17 cellular contexts compared by ENCODE assay signal in the genomic region with DNA sequence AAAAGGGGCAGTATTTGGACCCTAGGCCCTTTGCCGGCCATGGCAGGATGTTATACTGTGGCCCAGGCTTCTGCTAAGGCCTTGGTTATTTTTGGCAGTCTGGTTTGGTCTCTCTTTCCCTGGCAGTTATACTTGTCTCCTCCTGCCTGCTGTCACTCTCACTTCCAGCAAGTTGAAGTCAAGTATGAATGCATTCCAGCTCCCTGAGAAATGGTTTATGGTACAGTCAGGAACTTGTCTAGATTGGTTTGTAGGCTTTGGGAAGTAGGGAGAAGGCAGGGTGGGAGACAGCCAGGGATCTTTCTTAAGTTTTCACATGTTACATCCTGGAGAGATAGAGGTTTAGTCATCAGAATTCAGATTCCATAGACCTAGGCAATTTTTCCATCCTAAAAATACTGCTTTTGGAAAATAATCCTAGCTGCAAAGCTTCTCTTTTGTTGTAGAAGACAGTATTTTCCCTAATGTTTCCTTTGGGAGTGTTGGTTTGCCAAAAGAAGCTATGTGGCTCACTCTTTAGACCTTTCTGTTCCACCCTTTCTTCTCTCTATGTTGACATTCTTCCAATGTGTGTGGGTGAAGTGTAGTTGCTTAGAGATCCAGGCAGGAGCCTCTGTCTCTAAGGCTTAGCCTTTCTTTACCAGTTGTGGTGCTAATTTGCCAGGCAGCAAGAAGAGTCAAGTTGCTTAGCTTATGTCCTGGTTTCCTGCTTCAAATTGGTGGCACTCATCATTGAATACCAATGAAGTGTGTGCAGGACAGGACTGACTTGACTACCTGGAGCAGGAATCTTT. TPM values are rescaled to one million over a fixed set of nuclear protein-coding genes. Genes with fewer than 3 reads are reported as not detected.
A peak's percentile ranks its signal among the peaks of the same experiment; 100 is the strongest.
DNase-seq lines count a peak whose midpoint lies in the region; ATAC-seq, FAIRE-seq and TF ChIP-seq lines count a peak whose summit lies in the region.
"Had no signal": no experiment of that assay in that cellular context is flagged by ENCODE, and none has a peak within 500 bp of the region (broad histone marks: within the 10 kb centered on the region; RNA-seq: fewer than 3 reads in every experiment).

No MANE protein-coding gene starts in this region.

- no peaks in the 10 kb centered on the region for H3K9me1 ChIP-seq in endothelial cell of umbilical vein (replicated peaks; ENCODE audit: control insufficient read depth, extremely low read depth, insufficient read depth, low read length)

- POLR2A ChIA-PET in CD8-positive, alpha-beta T cell (lab: Charles Lee): interaction anchor here (1.0 to 1.7 kb wide), 2 partner anchors 13 to 15 kb away, joined by 3 to 5 read pairs; no protein-coding TSS in a partner anchor
- POLR2A ChIA-PET in endothelial cell of umbilical vein (lab: Charles Lee): interaction anchor here (0.7 to 1.2 kb wide), 2 partner anchors 12 to 198 kb away, joined by 3 to 6 read pairs; a partner anchor contains a TSS

- no peak overlapping the region for H3K4me2 ChIP-seq in endothelial cell of umbilical vein (ENCODE audit: insufficient read depth, low read length)

- WGBS in esophagus squamous epithelium, 2 donors: 36 to 46% methylated on average over 1 of the region's 1 CpG

- H3K4me1 Mint-ChIP-seq in CD8-positive, alpha-beta T cell (ENCODE audit: low read depth): peaks cover 31% of the 10 kb centered on the region

- H3K27ac ChIP-seq in CD8-positive, alpha-beta T cell (ENCODE audit: low read depth, low read length): no peak overlapping the region
- no peak overlapping the region for H3K27ac ChIP-seq in endothelial cell of umbilical vein (ENCODE audit: insufficient read depth, low read depth, low read length)
- peak overlapping the region; percentile 93 for H3K27ac ChIP-seq in neutrophil
- no peak overlapping the region for H3K27ac ChIP-seq in esophagus squamous epithelium
- H3K27ac ChIP-seq: parathyroid adenoma had no signal

- H3K27ac Mint-ChIP-seq in CD8-positive, alpha-beta T cell: peak overlapping the region; percentile 64

- H4K20me1 ChIP-seq in endothelial cell of umbilical vein (replicated peaks; ENCODE audit: control insufficient read depth, extremely low read depth, insufficient read depth, low read length): no peaks in the 10 kb centered on the region

- TF ChIP-seq POLR2A in endothelial cell of umbilical vein (IDR thresholded peaks at IDR 0.05; ENCODE audit: low read depth, low read length) (no peak), esophagus squamous epithelium (IDR thresholded peaks at IDR 0.05) (no peak)

- ATAC-seq in CD8-positive, alpha-beta T cell: no peak

- no peaks in the 10 kb centered on the region for H3K9me3 ChIP-seq in CD8-positive, alpha-beta T cell (ENCODE audit: low read length)
- no peaks in the 10 kb centered on the region for H3K9me3 ChIP-seq in endothelial cell of umbilical vein (replicated peaks; ENCODE audit: control insufficient read depth, insufficient read depth, low read length)
- H3K9me3 ChIP-seq in neutrophil: no peaks in the 10 kb centered on the region
- H3K9me3 ChIP-seq in esophagus squamous epithelium: peaks cover 0 to 6% (median 5%) of the 10 kb centered on the region in 3 donors

- TF ChIP-seq CTCF in CD8-positive, alpha-beta T cell (IDR thresholded peaks at IDR 0.05): no peak
- TF ChIP-seq CTCF in endothelial cell of umbilical vein (IDR thresholded peaks at IDR 0.05; ENCODE audit: extremely low read depth in 1 of 2, insufficient read depth in 1 of 2, low read depth in 1 of 2, low read length in 2 of 2): no peak
- no peak for TF ChIP-seq CTCF in neutrophil (IDR thresholded peaks at IDR 0.05)
- TF ChIP-seq CTCF in esophagus squamous epithelium (IDR thresholded peaks at IDR 0.05): no peak

- H3K79me2 ChIP-seq in endothelial cell of umbilical vein (ENCODE audit: control insufficient read depth, insufficient read depth, low read length): peaks cover 20% of the 10 kb centered on the region

- H3K9ac ChIP-seq in endothelial cell of umbilical vein (replicated peaks; ENCODE audit: extremely low read depth, insufficient read depth, low read length): no peak overlapping the region
- H3K9ac ChIP-seq: parathyroid adenoma had no signal

- no peak for DNase-seq in CD8-positive, alpha-beta T cell
- peak; percentile 12 for DNase-seq in MV-4-11 (lab: John Stamatoyannopoulos, UW)
- no peak for DNase-seq in endothelial cell of umbilical vein (ENCODE audit: low read depth, low spot score)
- DNase-seq in NCI-H748 treated with DMSO at 0.1 percent for 48 hours (lab: John Stamatoyannopoulos, UW): no peak
- DNase-seq in esophagus squamous epithelium (lab: John Stamatoyannopoulos, UW): no peak
- DNase-seq in NCI-H345 (lab: John Stamatoyannopoulos, UW): no peak
- DNase-seq in hippocampal formation (lab: John Stamatoyannopoulos, UW): no peak
- DNase-seq: activated effector memory CD4-positive, alpha-beta T cell treated with Interleukin-2 at 50 U/mL for 16 hours; COR-L47; cortex of kidney; glutamatergic neuron; NCI-H1105 treated with DMSO at 0.1 percent for 48 hours; SHP77; stimulated activated CD4-positive, alpha-beta T cell treated with anti-CD3 and anti-CD28 coated beads, Interleukin-2, amount 100 ng/mL, for 24 hours; stimulated activated naive CD4-positive, alpha-beta T cell treated with Interleukin-2 at 50 U/mL for 16 hours had no signal

- H3K9me3 Mint-ChIP-seq in CD8-positive, alpha-beta T cell: peaks cover 5% of the 10 kb centered on the region

- CTCF ChIA-PET in CD8-positive, alpha-beta T cell (lab: Charles Lee): interaction anchor here (1.2 to 9.1 kb wide), 2 partner anchors 12 to 18 kb away, joined by 3 to 154 read pairs; a partner anchor contains a TSS
- CTCF ChIA-PET in endothelial cell of umbilical vein (lab: Charles Lee): interaction anchor here (1.6 to 5.7 kb wide), 2 partner anchors 12 to 127 kb away, joined by 5 to 64 read pairs; a partner anchor contains a TSS

- FAIRE-seq in endothelial cell of umbilical vein (lab: Jason Lieb, UNC): peak; percentile 43

- no peak overlapping the region for H3K4me3 ChIP-seq in CD8-positive, alpha-beta T cell (ENCODE audit: low read depth, low read length)
- H3K4me3 ChIP-seq in endothelial cell of umbilical vein (replicated peaks in 1 of 3; ENCODE audit: insufficient read depth in 1 of 3, low read depth in 1 of 3, low read length in 3 of 3): no peak overlapping the region
- H3K4me3 ChIP-seq in neutrophil (ENCODE audit: low read depth in 1 of 2, low read length in 1 of 2): no peak overlapping the region
- H3K4me3 ChIP-seq in esophagus squamous epithelium: no peak overlapping the region

- intact Hi-C loops in CD8-positive, alpha-beta T cell (cut with DNase I, micrococcal nuclease): loop anchor here (5.0 kb wide), 7 partner anchors 138 to 1052 kb away; a partner anchor contains a TSS
- intact Hi-C loops in endothelial cell of umbilical vein (cut with micrococcal nuclease): loop anchor here (5.0 kb wide), 3 partner anchors 128 to 682 kb away; no protein-coding TSS in a partner anchor
- intact Hi-C loops in esophagus squamous epithelium (cut with DNase I): no loop called here

- H3K4me1 ChIP-seq in CD8-positive, alpha-beta T cell (ENCODE audit: insufficient read depth, low read length): peaks cover 20% of the 10 kb centered on the region
- H3K4me1 ChIP-seq in endothelial cell of umbilical vein (ENCODE audit: control insufficient read depth, extremely low read depth, insufficient read depth, low read length) (peaks cover 11% of the 10 kb centered on the region), neutrophil (ENCODE audit: control insufficient read depth in 1 of 2, insufficient read depth in 1 of 2, low read depth in 1 of 2, low read length in 1 of 2) (peaks cover 35 to 42% of the 10 kb centered on the region in 2 experiments), esophagus squamous epithelium (peaks cover 8 to 19% (median 11%) of the 10 kb centered on the region in 3 donors)

- dilution Hi-C loops in endothelial cell of umbilical vein (cut with MboI; ENCODE audit: extremely low pct_ligation_motif_present, low sequenced_read_pairs): no loop called here

- no peaks in the 10 kb centered on the region for H3K27me3 ChIP-seq in CD8-positive, alpha-beta T cell (ENCODE audit: insufficient read depth, low read length)
- H3K27me3 ChIP-seq in endothelial cell of umbilical vein (ENCODE audit: control insufficient read depth in 2 of 2, insufficient read depth in 2 of 2, low read length in 2 of 2) (no peaks in the 10 kb centered on the region), neutrophil (no peaks in the 10 kb centered on the region), esophagus squamous epithelium (no peaks in the 10 kb centered on the region)

- H3K36me3 ChIP-seq in CD8-positive, alpha-beta T cell (ENCODE audit: insufficient read depth, low read length): peaks cover 12% of the 10 kb centered on the region
- H3K36me3 ChIP-seq in endothelial cell of umbilical vein (ENCODE audit: control insufficient read depth in 2 of 2, extremely low read depth in 1 of 2, insufficient read depth in 2 of 2, low read length in 2 of 2): peaks cover 16 to 36% of the 10 kb centered on the region in 2 experiments
- peaks cover 62% of the 10 kb centered on the region for H3K36me3 ChIP-seq in neutrophil
- peaks cover 11 to 44% (median 23%) of the 10 kb centered on the region in 3 donors for H3K36me3 ChIP-seq in esophagus squamous epithelium

- peaks cover 46% of the 10 kb centered on the region for H3K36me3 Mint-ChIP-seq in CD8-positive, alpha-beta T cell

- no peak overlapping the region for H2AFZ ChIP-seq in endothelial cell of umbilical vein (ENCODE audit: low read depth, low read length)
- H2AFZ ChIP-seq: parathyroid adenoma had no signal

- BruUV-seq in endothelial cell of umbilical vein (replicated peaks; lab: Mats Ljungman, UMichigan): no TSS peak

- no peaks in the 10 kb centered on the region for H3K27me3 Mint-ChIP-seq in CD8-positive, alpha-beta T cell (ENCODE audit: low read depth)

- no peak overlapping the region for H3K4me3 Mint-ChIP-seq in CD8-positive, alpha-beta T cell

RNA-seq across cellular contexts. Expression of a gene that starts 2.4 kb away (rescaled TPM):
- 10 to 100 TPM; 60.2 to 60.3 TPM for total RNA-seq in CD8-positive, alpha-beta T cell
- total RNA-seq in endothelial cell of umbilical vein (52.6 and 55.7 TPM in 2 replicates), esophagus squamous epithelium (10 to 100 TPM; 34.5 to 53.8 (median 36.2) TPM)
- 15.8 and 19.0 TPM in 2 replicates for polyA plus RNA-seq in endothelial cell of umbilical vein
- 22.6 and 24.9 TPM in 2 replicates for polyA plus RNA-seq in endothelial cell of umbilical vein (2011; cell fraction: cytosol; rRNA removed)
- polyA plus RNA-seq in endothelial cell of umbilical vein (2011; cell fraction: nucleus; rRNA removed): 52.1 and 60.9 TPM in 2 replicates
- 24.6 and 31.8 TPM in 2 replicates for polyA plus RNA-seq in endothelial cell of umbilical vein (2012)
- 70.9 and 72.3 TPM in 2 replicates for polyA minus RNA-seq in endothelial cell of umbilical vein
- 26.2 TPM for polyA minus RNA-seq in endothelial cell of umbilical vein (2011; cell fraction: cytosol; rRNA and poly(A)+ RNA removed)
- polyA minus RNA-seq in endothelial cell of umbilical vein (2011; cell fraction: nucleus; rRNA and poly(A)+ RNA removed): 43.6 and 55.2 TPM in 2 replicates

RNA-seq across cellular contexts. Expression of a gene that starts 12.0 kb away (rescaled TPM):
- total RNA-seq in CD8-positive, alpha-beta T cell: 10 to 100 TPM; 99.8 to 99.9 TPM
- total RNA-seq in endothelial cell of umbilical vein (34.2 and 37.4 TPM in 2 replicates), esophagus squamous epithelium (10 to 100 TPM; 12.1 to 14.2 (median 13.4) TPM)
- polyA plus RNA-seq in endothelial cell of umbilical vein: 37.9 and 41.4 TPM in 2 replicates
- 28.2 and 28.6 TPM in 2 replicates for polyA plus RNA-seq in endothelial cell of umbilical vein (2011; cell fraction: cytosol; rRNA removed)
- 29.0 and 32.1 TPM in 2 replicates for polyA plus RNA-seq in endothelial cell of umbilical vein (2011; cell fraction: nucleus; rRNA removed)
- polyA plus RNA-seq in endothelial cell of umbilical vein (2012): 24.5 and 25.4 TPM in 2 replicates
- polyA minus RNA-seq in endothelial cell of umbilical vein: 41.0 and 46.1 TPM in 2 replicates
- polyA minus RNA-seq in endothelial cell of umbilical vein (2011; cell fraction: cytosol; rRNA and poly(A)+ RNA removed): 17.6 TPM
- polyA minus RNA-seq in endothelial cell of umbilical vein (2011; cell fraction: nucleus; rRNA and poly(A)+ RNA removed): 18.1 and 25.7 TPM in 2 replicates

RNA-seq across cellular contexts. Expression of a gene that starts 18.4 kb away (rescaled TPM):
- not detected for total RNA-seq in CD8-positive, alpha-beta T cell
- total RNA-seq in endothelial cell of umbilical vein: 13.3 and 13.6 TPM in 2 replicates
- 5.5 and 8.1 TPM in 2 replicates for polyA plus RNA-seq in endothelial cell of umbilical vein
- 10.0 and 11.7 TPM in 2 replicates for polyA plus RNA-seq in endothelial cell of umbilical vein (2011; cell fraction: cytosol; rRNA removed)
- polyA plus RNA-seq in endothelial cell of umbilical vein (2011; cell fraction: nucleus; rRNA removed): 12.0 and 14.4 TPM in 2 replicates
- 3.0 and 8.6 TPM in 2 replicates for polyA plus RNA-seq in endothelial cell of umbilical vein (2012)
- polyA minus RNA-seq in endothelial cell of umbilical vein: 9.1 and 9.4 TPM in 2 replicates
- 4.9 TPM for polyA minus RNA-seq in endothelial cell of umbilical vein (2011; cell fraction: cytosol; rRNA and poly(A)+ RNA removed)
- 5.6 and 11.3 TPM in 2 replicates for polyA minus RNA-seq in endothelial cell of umbilical vein (2011; cell fraction: nucleus; rRNA and poly(A)+ RNA removed)
- total RNA-seq in esophagus squamous epithelium: 1 to 10 TPM in 3 of 4 donors, under 1 TPM in 1; 0.80 to 3.1 (median 1.8) TPM
